26 cellular contexts compared by ENCODE assay signal in the genomic region with DNA sequence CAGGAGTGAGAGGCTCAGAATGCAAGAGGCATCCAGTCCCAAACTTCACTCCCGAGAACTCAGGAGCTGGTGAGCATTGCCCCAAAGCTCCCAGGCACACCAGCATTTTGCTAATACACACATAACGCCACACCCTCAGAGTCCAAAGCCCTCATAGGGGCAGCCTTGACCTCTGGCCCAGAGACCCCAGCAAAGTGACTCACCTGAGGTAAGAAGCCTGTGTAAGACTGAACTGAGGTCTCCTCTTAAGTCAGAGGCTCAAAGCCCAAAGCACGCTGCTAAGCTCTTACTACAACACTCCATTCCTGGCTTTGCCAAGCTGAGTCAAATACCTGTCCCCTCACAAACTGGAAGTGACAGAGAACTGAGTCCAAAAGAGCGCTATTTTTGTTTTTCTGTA. TPM values are rescaled to one million over a fixed set of nuclear protein-coding genes. Genes with fewer than 3 reads are reported as not detected.
A peak's percentile ranks its signal among the peaks of the same experiment; 100 is the strongest.
DNase-seq lines count a peak whose midpoint lies in the region; ATAC-seq, FAIRE-seq and TF ChIP-seq lines count a peak whose summit lies in the region.
"Had no signal": no experiment of that assay in that cellular context is flagged by ENCODE, and none has a peak within 500 bp of the region (broad histone marks: within the 10 kb centered on the region; RNA-seq: fewer than 3 reads in every experiment).

No MANE protein-coding gene starts in this region.

- H3K14ac ChIP-seq in neuronal stem cell (ENCODE audit: low read length), result no peak overlapping the region

- no peak overlapping the region for H4K8ac ChIP-seq in neuronal stem cell (ENCODE audit: low read depth, low read length)

- no peak for TF ChIP-seq CTCF in natural killer cell (IDR thresholded peaks at IDR 0.05)
- TF ChIP-seq CTCF in nephron progenitor cell (IDR thresholded peaks at IDR 0.05), result no peak

- H3K9ac ChIP-seq in neuronal stem cell (ENCODE audit: low read depth, low read length, poor library complexity), result no peak overlapping the region
- H3K9ac ChIP-seq: BLaER1 had no signal

- FAIRE-seq in HTR-8/SVneo (lab: Jason Lieb, UNC) (no peak), frontal cortex (lab: Jason Lieb, UNC) (no peak)
- FAIRE-seq: A204.1 had no signal

- no peaks in the 10 kb centered on the region for H3K36me3 Mint-ChIP-seq in natural killer cell treated with Interleukin-12 subunit alpha and Interleukin-12 subunit beta and Interleukin-15 and Interleukin-18, amount 100 ng/mL, for 72 hours
- H3K36me3 Mint-ChIP-seq in natural killer cell (no peaks in the 10 kb centered on the region), nephron progenitor cell (ENCODE audit: low read depth) (peaks cover 16% of the 10 kb centered on the region)
- H3K36me3 Mint-ChIP-seq in dendritic cell treated with granulocyte-macrophage colony-stimulating factor and Interleukin-4, amounts not matched to agents 40 ng/mL and 50 ng/mL, for 4 days (ENCODE audit: low read depth), result peaks cover 62% of the 10 kb centered on the region

- no peaks in the 10 kb centered on the region for H3K27me3 Mint-ChIP-seq in natural killer cell treated with Interleukin-12 subunit alpha and Interleukin-12 subunit beta and Interleukin-15 and Interleukin-18, amount 100 ng/mL, for 72 hours
- H3K27me3 Mint-ChIP-seq in natural killer cell (ENCODE audit: low read depth in 2 of 2) (no peaks in the 10 kb centered on the region), nephron progenitor cell (ENCODE audit: low read depth, poor library complexity) (no peaks in the 10 kb centered on the region)
- no peaks in the 10 kb centered on the region for H3K27me3 Mint-ChIP-seq in dendritic cell treated with granulocyte-macrophage colony-stimulating factor and Interleukin-4, amounts not matched to agents 40 ng/mL and 50 ng/mL, for 4 days
- H3K27me3 Mint-ChIP-seq: effector memory CD8-positive, alpha-beta T cell had no signal

- H3K4me3 ChIP-seq in neuronal stem cell (ENCODE audit: low read length in 2 of 2), result no peak overlapping the region
- H3K4me3 ChIP-seq: BLaER1, HAP-1, stomach, upper lobe of right lung had no signal

- H3K27ac ChIP-seq in neuronal stem cell (replicated peaks; ENCODE audit: low read length), result no peak overlapping the region
- H3K27ac ChIP-seq: BLaER1 had no signal

- no peak overlapping the region for H2BK120ac ChIP-seq in neuronal stem cell (ENCODE audit: low read depth, low read length)

- H3K23ac ChIP-seq in neuronal stem cell (ENCODE audit: low read depth, low read length, poor library complexity), result no peak overlapping the region

- H2AK5ac ChIP-seq in neuronal stem cell (ENCODE audit: low read depth, low read length), result no peak overlapping the region

- H3K18ac ChIP-seq in neuronal stem cell (ENCODE audit: low read length), result no peak overlapping the region

- no CpG with 5 or more reads among the region's 4 CpGs for WGBS in neuronal stem cell (ENCODE audit: extremely low coverage in 2 of 2, insufficient read length in 2 of 2, insufficient replicate concordance in 1 of 2), 2 donors

- ATAC-seq in natural killer cell treated with Interleukin-12 subunit alpha and Interleukin-12 subunit beta and Interleukin-15 and Interleukin-18, amount 100 ng/mL, for 72 hours, result no peak
- ATAC-seq in natural killer cell (no peak), GM21515 (IDR thresholded peaks at IDR 0.05; ENCODE audit: unreplicated experiment) (no peak)
- ATAC-seq: effector memory CD8-positive, alpha-beta T cell; left lobe of liver had no signal

- H3K4ac ChIP-seq in neuronal stem cell (ENCODE audit: low read length), result no peak overlapping the region

- peaks cover 5 to 10% of the 10 kb centered on the region in 2 donors for H3K4me1 ChIP-seq in neuronal stem cell (ENCODE audit: control insufficient read depth in 2 of 2, insufficient read depth in 1 of 2, low read depth in 1 of 2, low read length in 2 of 2)
- H3K4me1 ChIP-seq: HAP-1 had no signal

- H2BK15ac ChIP-seq in neuronal stem cell (ENCODE audit: low read length), result no peak overlapping the region

- H3K36me3 ChIP-seq in neuronal stem cell (replicated peaks in 1 of 2; ENCODE audit: control insufficient read depth in 2 of 2, insufficient read depth in 2 of 2, low read length in 2 of 2), result peaks cover 2 to 40% of the 10 kb centered on the region in 2 donors
- H3K36me3 ChIP-seq: HAP-1, upper lobe of right lung had no signal

- no peaks in the 10 kb centered on the region for H3K27me3 ChIP-seq in neuronal stem cell (ENCODE audit: control insufficient read depth in 3 of 3, insufficient read depth in 3 of 3, low read depth in 1 of 3, low read length in 3 of 3)
- H3K27me3 ChIP-seq: BLaER1, stomach, upper lobe of right lung had no signal

- no peak overlapping the region for H2BK12ac ChIP-seq in neuronal stem cell (ENCODE audit: low read length)

- intact Hi-C loops in natural killer cell (cut with micrococcal nuclease), result no loop called here
- intact Hi-C loops in dendritic cell treated with granulocyte-macrophage colony-stimulating factor and Interleukin-4, amounts not matched to agents 40 ng/mL and 50 ng/mL, for 4 days (cut with micrococcal nuclease), result no loop called here

- no peak overlapping the region for H2BK5ac ChIP-seq in neuronal stem cell (ENCODE audit: low read length)

- no peaks in the 10 kb centered on the region for H3K9me3 Mint-ChIP-seq in natural killer cell treated with Interleukin-12 subunit alpha and Interleukin-12 subunit beta and Interleukin-15 and Interleukin-18, amount 100 ng/mL, for 72 hours
- H3K9me3 Mint-ChIP-seq in natural killer cell (no peaks in the 10 kb centered on the region), nephron progenitor cell (no peaks in the 10 kb centered on the region)
- no peaks in the 10 kb centered on the region for H3K9me3 Mint-ChIP-seq in dendritic cell treated with granulocyte-macrophage colony-stimulating factor and Interleukin-4, amounts not matched to agents 40 ng/mL and 50 ng/mL, for 4 days
- H3K9me3 Mint-ChIP-seq: effector memory CD8-positive, alpha-beta T cell had no signal

- H3K4me3 Mint-ChIP-seq in natural killer cell treated with Interleukin-12 subunit alpha and Interleukin-12 subunit beta and Interleukin-15 and Interleukin-18, amount 100 ng/mL, for 72 hours, result no peak overlapping the region
- H3K4me3 Mint-ChIP-seq in natural killer cell (no peak overlapping the region), nephron progenitor cell (no peak overlapping the region)
- H3K4me3 Mint-ChIP-seq in dendritic cell treated with granulocyte-macrophage colony-stimulating factor and Interleukin-4, amounts not matched to agents 40 ng/mL and 50 ng/mL, for 4 days, result no peak overlapping the region
- H3K4me3 Mint-ChIP-seq: effector memory CD8-positive, alpha-beta T cell had no signal

- DNase-seq in natural killer cell treated with Interleukin-12 subunit alpha and Interleukin-12 subunit beta and Interleukin-15 and Interleukin-18, amount 100 ng/mL, for 72 hours (ENCODE audit: low spot score), result no peak
- DNase-seq in natural killer cell (no peak), nephron progenitor cell (no peak), HTR-8/SVneo (ENCODE audit: insufficient read length, low spot score) (no peak), frontal cortex (ENCODE audit: low spot score in 2 of 2) (no peak), neuronal stem cell (ENCODE audit: low spot score) (no peak)
- DNase-seq: activated CD4-positive, alpha-beta T cell treated with anti-CD3 and anti-CD28 coated beads for 4 hours; activated CD8-positive, alpha-beta memory T cell treated with anti-CD3 and anti-CD28 coated beads, Interleukin-2, amount 50 U/mL, for 4 hours; activated gamma-delta T cell; aorta; cerebellar nuclear complex; effector memory CD8-positive, alpha-beta T cell; glutamatergic neuron; IMR-90; NCI-H1694; NCI-H345; NK-92 treated with Interleukin-12 subunit alpha and Interleukin-12 subunit beta, amount 100 ng/mL, for 24 hours; stimulated activated CD4-positive, alpha-beta T cell treated with anti-CD3 and anti-CD28 coated beads, Interleukin-2, amount 100 ng/mL, for 24 hours; stomach; upper lobe of right lung had no signal

- no peak overlapping the region for H3K4me2 ChIP-seq in neuronal stem cell (ENCODE audit: insufficient read depth, low read length, poor library complexity, severe bottlenecking)
- H3K4me2 ChIP-seq: BLaER1 had no signal

- H3K79me1 ChIP-seq in neuronal stem cell (ENCODE audit: low read depth, low read length), result peaks cover 6% of the 10 kb centered on the region

- H2AFZ ChIP-seq in neuronal stem cell (ENCODE audit: low read length), result no peak overlapping the region

- no peak overlapping the region for H4K91ac ChIP-seq in neuronal stem cell (ENCODE audit: low read depth, low read length, poor library complexity)

- peak overlapping the region; percentile 49 to 57 for H3K27ac Mint-ChIP-seq in natural killer cell treated with Interleukin-12 subunit alpha and Interleukin-12 subunit beta and Interleukin-15 and Interleukin-18, amount 100 ng/mL, for 72 hours
- H3K27ac Mint-ChIP-seq in natural killer cell (no peak overlapping the region), nephron progenitor cell (peak overlapping the region; percentile 94)
- H3K27ac Mint-ChIP-seq in dendritic cell treated with granulocyte-macrophage colony-stimulating factor and Interleukin-4, amounts not matched to agents 40 ng/mL and 50 ng/mL, for 4 days, result peak overlapping the region; percentile 92

- no peaks in the 10 kb centered on the region for H3K9me3 ChIP-seq in neuronal stem cell (replicated peaks in 1 of 2; ENCODE audit: control insufficient read depth in 2 of 2, insufficient read depth in 1 of 2, low read depth in 1 of 2, low read length in 2 of 2)
- H3K9me3 ChIP-seq: BLaER1, HAP-1, stomach, upper lobe of right lung had no signal

- peaks cover 25 to 26% of the 10 kb centered on the region in 2 donors for H3K4me1 Mint-ChIP-seq in natural killer cell treated with Interleukin-12 subunit alpha and Interleukin-12 subunit beta and Interleukin-15 and Interleukin-18, amount 100 ng/mL, for 72 hours (ENCODE audit: low read depth in 2 of 2)
- H3K4me1 Mint-ChIP-seq in natural killer cell, result peaks cover 17 to 38% of the 10 kb centered on the region in 2 donors
- peaks cover 88% of the 10 kb centered on the region for H3K4me1 Mint-ChIP-seq in dendritic cell treated with granulocyte-macrophage colony-stimulating factor and Interleukin-4, amounts not matched to agents 40 ng/mL and 50 ng/mL, for 4 days (ENCODE audit: low read depth)
- peaks cover 84% of the 10 kb centered on the region for H3K4me1 Mint-ChIP-seq in nephron progenitor cell

RNA-seq across cellular contexts. Expression of a gene that starts 16.4 kb away (rescaled TPM):
- 10 to 100 TPM; 63.0 to 66.0 TPM for total RNA-seq in natural killer cell treated with Interleukin-12 subunit alpha and Interleukin-12 subunit beta and Interleukin-15 and Interleukin-18, amount 100 ng/mL, for 72 hours
- total RNA-seq in natural killer cell, result 10 to 100 TPM; 25.9 to 39.1 (median 36.9) TPM
- total RNA-seq in frontal cortex, result 26.9 TPM
- polyA plus RNA-seq in neuronal stem cell (2013, experiment 1 of 2), result 21.9 TPM
- 23.3 TPM for polyA plus RNA-seq in neuronal stem cell (2013, experiment 2 of 2)

RNA-seq across cellular contexts. Expression of a gene that starts 31.9 kb away (rescaled TPM):
- total RNA-seq in natural killer cell treated with Interleukin-12 subunit alpha and Interleukin-12 subunit beta and Interleukin-15 and Interleukin-18, amount 100 ng/mL, for 72 hours, result 10 to 100 TPM; 19.4 to 35.2 TPM
- total RNA-seq in natural killer cell (10 to 100 TPM; 28.5 to 33.0 (median 29.6) TPM), frontal cortex (6.5 TPM)
- 2.1 TPM for polyA plus RNA-seq in neuronal stem cell (2013, experiment 1 of 2)
- polyA plus RNA-seq in neuronal stem cell (2013, experiment 2 of 2), result 2.4 TPM

Comparison
In these comparisons a context has a peak if more than half of its experiments do, and no peak if none do; other contexts are left out.
1. H3K27ac Mint-ChIP-seq: peak in natural killer cell treated with Interleukin-12 subunit alpha and Interleukin-12 subunit beta and Interleukin-15 and Interleukin-18, amount 100 ng/mL, for 72 hours (2 of 2), dendritic cell treated with granulocyte-macrophage colony-stimulating factor and Interleukin-4, amounts not matched to agents 40 ng/mL and 50 ng/mL, for 4 days (single experiment) and nephron progenitor cell (single experiment); none in natural killer cell (0 of 2).